18 cellular contexts compared by ENCODE assay signal in genomic region chr11:134363592-134363991, GRCh38. TPM values are rescaled to one million over a fixed set of nuclear protein-coding genes. Genes with fewer than 3 reads are reported as not detected.
DNase-seq lines count a peak whose midpoint lies in the region; FAIRE-seq and TF ChIP-seq lines count a peak whose summit lies in the region.
"Had no signal": no experiment of that assay in that cellular context is flagged by ENCODE, and none has a peak within 500 bp of the region (broad histone marks: within the 10 kb centered on the region; RNA-seq: fewer than 3 reads in every experiment).

No MANE protein-coding gene starts in this region.

- no peak for TF ChIP-seq CTCF in endodermal cell (conservative IDR thresholded peaks at IDR 0.05)

- no peak overlapping the region for H3K9ac ChIP-seq in BLaER1 treated with 17β-estradiol and CSF1 and Interleukin-3, amounts not matched to agents 10 nM and 100 nM
- no peak overlapping the region for H3K9ac ChIP-seq in endodermal cell (ENCODE audit: extremely low read depth, low read length, poor library complexity, severe bottlenecking)

- peaks cover 0 to 63% (median 39%) of the 10 kb centered on the region in 10 experiments; a peak in 17 of 20 replicates for H3K4me1 ChIP-seq in BLaER1 treated with 17β-estradiol and CSF1 and Interleukin-3, amounts not matched to agents 10 nM and 100 nM
- H3K4me1 ChIP-seq in endodermal cell (ENCODE audit: control insufficient read depth, insufficient read depth, low read length) (no peaks in the 10 kb centered on the region), small intestine (ENCODE audit: control insufficient read depth in 2 of 2, insufficient read depth in 1 of 2, low read depth in 1 of 2, low read length in 1 of 2) (no peaks in the 10 kb centered on the region)
- H3K4me1 ChIP-seq: SJSA1 had no signal

- H3K4me2 ChIP-seq in BLaER1 treated with 17β-estradiol and CSF1 and Interleukin-3, amounts not matched to agents 10 nM and 100 nM = peak overlapping the region in 7 of 11 experiments; percentile 3 to 67 (median 60); a peak in 10 of 22 replicates
- H3K4me2 ChIP-seq: PC-9 had no signal

- 95% methylated on average over 7 of the region's 7 CpGs for WGBS in endodermal cell (ENCODE audit: insufficient coverage in 1 of 2, insufficient read length in 1 of 2), 2 experiments
- 33 to 66% (median 54%) methylated on average over 7 of the region's 7 CpGs for WGBS in small intestine, 3 donors

- no peak overlapping the region for H3K4me3 ChIP-seq in BLaER1 treated with 17β-estradiol and CSF1 and Interleukin-3, amounts not matched to agents 10 nM and 100 nM
- H3K4me3 ChIP-seq in endodermal cell (ENCODE audit: low read length) = no peak overlapping the region
- H3K4me3 ChIP-seq in small intestine (ENCODE audit: low read depth in 1 of 2, low read length in 2 of 2) = no peak overlapping the region
- H3K4me3 ChIP-seq: MG63, PC-9, SJSA1 had no signal

- H3K27me3 Mint-ChIP-seq in endodermal cell (ENCODE audit: insufficient read depth) = peaks cover 6% of the 10 kb centered on the region

- POLR2A ChIA-PET in HEK293T (lab: Yijun Ruan, JAX) = no interaction called here

- H3K27ac Mint-ChIP-seq in endodermal cell = no peak overlapping the region

- H3K4me1 Mint-ChIP-seq in endodermal cell = peaks cover 1% of the 10 kb centered on the region

- H4K20me1 ChIP-seq in BLaER1 treated with 17β-estradiol and CSF1 and Interleukin-3, amounts not matched to agents 10 nM and 100 nM = peaks cover 0 to 73% (median 27%) of the 10 kb centered on the region in 11 experiments; a peak in 16 of 22 replicates

- no peak for FAIRE-seq in small intestine (lab: Jason Lieb, UNC)
- FAIRE-seq: A204.1 had no signal

- no peaks in the 10 kb centered on the region for H3K36me3 Mint-ChIP-seq in endodermal cell (ENCODE audit: low read depth)

- H3K4me3 Mint-ChIP-seq in endodermal cell = no peak overlapping the region

- no peak overlapping the region for H3K27ac ChIP-seq in BLaER1 treated with 17β-estradiol and CSF1 and Interleukin-3, amounts not matched to agents 10 nM and 100 nM
- H3K27ac ChIP-seq in endodermal cell (ENCODE audit: low read depth, low read length) (no peak overlapping the region), small intestine (ENCODE audit: low read depth in 1 of 2, low read length in 1 of 2) (no peak overlapping the region)
- H3K27ac ChIP-seq: PC-9, SJSA1 had no signal

- no peaks in the 10 kb centered on the region for H3K36me3 ChIP-seq in BLaER1 treated with 17β-estradiol and CSF1 and Interleukin-3, amounts not matched to agents 10 nM and 100 nM
- H3K36me3 ChIP-seq in endodermal cell (ENCODE audit: control insufficient read depth, insufficient read depth, low read length) (no peaks in the 10 kb centered on the region), small intestine (ENCODE audit: control insufficient read depth in 2 of 2, insufficient read depth in 2 of 2, low read length in 2 of 2) (no peaks in the 10 kb centered on the region)
- H3K36me3 ChIP-seq: MG63, SJSA1 had no signal

- CTCF ChIA-PET in HEK293T (lab: Yijun Ruan, JAX) = no interaction called here

- DNase-seq in NCI-H187 (lab: John Stamatoyannopoulos, UW) (peak; percentile 18 to 66), endodermal cell (peak; percentile 20), small intestine (peak; percentile 7), HEK293T (ENCODE audit: extremely low spot score) (no peak), NCI-H2171 treated with DMSO at 0.1 percent for 48 hours (lab: John Stamatoyannopoulos, UW) (no peak), GM19240 (ENCODE audit: insufficient read length, low spot score) (no peak)
- DNase-seq: C1 segment of cervical spinal cord, H7, Karpas-422, MG63, NCI-H1092 treated with DMSO at 0.1 percent for 48 hours, NCI-H1694, NCI-H2171, NCI-H774, PC-9 had no signal

- no peaks in the 10 kb centered on the region for H3K9me3 Mint-ChIP-seq in endodermal cell

- peaks cover 0 to 38% (median 15%) of the 10 kb centered on the region in 11 experiments; a peak in 15 of 22 replicates for H3K27me3 ChIP-seq in BLaER1 treated with 17β-estradiol and CSF1 and Interleukin-3, amounts not matched to agents 10 nM and 100 nM
- H3K27me3 ChIP-seq in endodermal cell (ENCODE audit: control insufficient read depth, insufficient read depth, low read length, poor library complexity, severe bottlenecking) = no peaks in the 10 kb centered on the region
- no peaks in the 10 kb centered on the region for H3K27me3 ChIP-seq in small intestine (ENCODE audit: control insufficient read depth in 2 of 2, insufficient read depth in 2 of 2, low read length in 2 of 2)
- H3K27me3 ChIP-seq: MG63, SJSA1 had no signal

- no peaks in the 10 kb centered on the region for H3K9me3 ChIP-seq in BLaER1 treated with 17β-estradiol and CSF1 and Interleukin-3, amounts not matched to agents 10 nM and 100 nM (replicated peaks in 1 of 11)
- H3K9me3 ChIP-seq in endodermal cell (ENCODE audit: control insufficient read depth, low read length) = no peaks in the 10 kb centered on the region
- H3K9me3 ChIP-seq in small intestine (ENCODE audit: control insufficient read depth, low read depth) = no peaks in the 10 kb centered on the region
- H3K9me3 ChIP-seq: MG63, SJSA1 had no signal

TF ChIP-seq in HEK293T, 16 proteins besides CTCF, POLR2A, EP300 and RAD21:
- no peak for TF ChIP-seq NFRKB (IDR thresholded peaks at IDR 0.05)
- no peak for TF ChIP-seq L3MBTL2 (conservative IDR thresholded peaks at IDR 0.05)
- TF ChIP-seq LEF1 (IDR thresholded peaks at IDR 0.05; ENCODE audit: borderline replicate concordance) = no peak
- TF ChIP-seq HDGF (IDR thresholded peaks at IDR 0.05; ENCODE audit: borderline replicate concordance) = no peak
- no peak for TF ChIP-seq ELF4 (IDR thresholded peaks at IDR 0.05)
- no peak for TF ChIP-seq PKNOX1 (IDR thresholded peaks at IDR 0.05)
- TF ChIP-seq ZNF384 (IDR thresholded peaks at IDR 0.05) = no peak
- no peak for TF ChIP-seq TARDBP (IDR thresholded peaks at IDR 0.05)
- no peak for TF ChIP-seq SUZ12 (IDR thresholded peaks at IDR 0.05)
- no peak for TF ChIP-seq FOXK2 (IDR thresholded peaks at IDR 0.05)
- TF ChIP-seq ARNT (IDR thresholded peaks at IDR 0.05) = no peak
- TF ChIP-seq CTBP1 (IDR thresholded peaks at IDR 0.05; ENCODE audit: borderline replicate concordance) = no peak
- TF ChIP-seq SP1 (IDR thresholded peaks at IDR 0.05) = no peak
- TF ChIP-seq BHLHE40 (IDR thresholded peaks at IDR 0.05; ENCODE audit: borderline replicate concordance) = no peak
- TF ChIP-seq FOXM1 (IDR thresholded peaks at IDR 0.05; ENCODE audit: borderline replicate concordance) = no peak
- no peak for TF ChIP-seq FOXA1 (IDR thresholded peaks at IDR 0.05)

RNA-seq across cellular contexts. Expression of gene GLB1L2, which starts 31.8 kb away (rescaled TPM):
- 10 to 100 TPM in 1 of 2 donors, 1 to 10 TPM in 1; 9.9 to 12.5 TPM for total RNA-seq in endodermal cell
- polyA plus RNA-seq in endodermal cell (2013, experiment 1 of 2) = 9.2 TPM
- 7.7 TPM for polyA plus RNA-seq in endodermal cell (2013, experiment 2 of 2)
- 1 to 10 TPM; 1.4 to 9.6 (median 1.8) TPM for polyA plus RNA-seq in small intestine
- total RNA-seq: SJSA1 had no signal

RNA-seq across cellular contexts. Expression of gene B3GAT1, which starts 48.5 kb away (rescaled TPM):
- 10 to 100 TPM; 20.6 to 29.5 TPM for total RNA-seq in endodermal cell
- polyA plus RNA-seq in endodermal cell (2013, experiment 1 of 2) = 28.8 TPM
- 26.2 TPM for polyA plus RNA-seq in endodermal cell (2013, experiment 2 of 2)
- polyA plus RNA-seq in small intestine = under 1 TPM in 2 of 3 donors, not detected in 1; 0.54 to 0.57 TPM
- total RNA-seq: PC-9, SJSA1 had no signal

Comparison
In these comparisons a context has a peak if more than half of its experiments do, and no peak if none do; other contexts are left out.
1. DNase-seq: peak in NCI-H187 (2 of 2), endodermal cell (single experiment) and small intestine (single experiment); none in HEK293T (single experiment), NCI-H2171 treated with DMSO at 0.1 percent for 48 hours (single experiment) and GM19240 (single experiment).